Comparison of ENCODE assay signal across 19 cellular contexts in genomic region chr5:137939331-137939730, GRCh38. TPM values are rescaled to one million over a fixed set of nuclear protein-coding genes. Genes with fewer than 3 reads are reported as not detected.
"Had no signal": no experiment of that assay in that cellular context is flagged by ENCODE, and none has a peak within 500 bp of the region (broad histone marks: within the 10 kb centered on the region; RNA-seq: fewer than 3 reads in every experiment).

No MANE protein-coding gene starts in this region.

- H3K27me3 Mint-ChIP-seq: dendritic cell treated with granulocyte-macrophage colony-stimulating factor and Interleukin-4, amounts not matched to agents 40 ng/mL and 50 ng/mL, for 4 days; naive B cell; T-cell had no signal

- H3K4me1 Mint-ChIP-seq: immature natural killer cell, T-cell had no signal

- H3K4me1 ChIP-seq: prostate gland had no signal

- ATAC-seq: mucosa of descending colon, SK-N-SH treated with all-trans-retinoic acid at 6 μM for 48 hours, T-cell had no signal

- H3K27ac ChIP-seq: left ventricle myocardium inferior, prostate gland, right atrium auricular region had no signal

- H3K9me3 ChIP-seq: left ventricle myocardium inferior, mucosa of descending colon, prostate gland, right atrium auricular region had no signal

- H3K4me3 ChIP-seq: left ventricle myocardium inferior, mucosa of descending colon, prostate gland, right atrium auricular region had no signal

- H3K4me3 Mint-ChIP-seq: dendritic cell treated with granulocyte-macrophage colony-stimulating factor and Interleukin-4, amounts not matched to agents 40 ng/mL and 50 ng/mL, for 4 days; immature natural killer cell; naive B cell; T-cell had no signal

- H3K27me3 ChIP-seq: right atrium auricular region had no signal

- H3K27ac Mint-ChIP-seq: dendritic cell treated with granulocyte-macrophage colony-stimulating factor and Interleukin-4, amounts not matched to agents 40 ng/mL and 50 ng/mL, for 4 days; T-cell had no signal

- DNase-seq: activated CD4-positive, alpha-beta T cell treated with anti-CD3 and anti-CD28 coated beads, Interleukin-2, amount 50 U/mL, for 48 hours; amniotic stem cell; effector CD8-positive, alpha-beta T cell; immature natural killer cell; kidney glomerular epithelial cell; left ventricle myocardium inferior; mucosa of descending colon; naive B cell; SIG-M5; stimulated activated CD4-positive, alpha-beta T cell treated with anti-CD3 and anti-CD28 coated beads, Interleukin-2, amount 100 ng/mL, for 24 hours; T-cell; T-helper 9 cell had no signal

- H3K9me3 Mint-ChIP-seq: dendritic cell treated with granulocyte-macrophage colony-stimulating factor and Interleukin-4, amounts not matched to agents 40 ng/mL and 50 ng/mL, for 4 days; immature natural killer cell; T-cell had no signal

RNA-seq across cellular contexts. Expression of gene PKD2L2, which starts 50.1 kb away (rescaled TPM):
- total RNA-seq: chondrocyte, fibroblast of villous mesenchyme, mucosa of descending colon, osteocyte, right atrium auricular region, T-cell had no signal
